8 cellular contexts compared by ENCODE assay signal in genomic region chr11:133945087-133945974, GRCh38. TPM values are rescaled to one million over a fixed set of nuclear protein-coding genes. Genes with fewer than 3 reads are reported as not detected.
A peak's percentile ranks its signal among the peaks of the same experiment; 100 is the strongest.
DNase-seq lines count a peak whose midpoint lies in the region; ATAC-seq, FAIRE-seq and TF ChIP-seq lines count a peak whose summit lies in the region.

No MANE protein-coding gene starts in this region.

- FAIRE-seq in RCC 7860 (lab: Jason Lieb, UNC) = no peak

- TF ChIP-seq CTCF in HEK293 (tag by site-specific recombination; IDR thresholded peaks at IDR 0.05) (no peak), esophagus squamous epithelium (IDR thresholded peaks at IDR 0.05) (no peak)

- no peaks in the 10 kb centered on the region for H3K9me3 ChIP-seq in HEK293 (ENCODE audit: control insufficient read depth, insufficient read depth, low read depth, low read length)
- no peaks in the 10 kb centered on the region for H3K9me3 ChIP-seq in esophagus squamous epithelium
- no peaks in the 10 kb centered on the region for H3K9me3 ChIP-seq in SJCRH30 (replicated peaks)

- peak; percentile 91 for DNase-seq in activated CD8-positive, alpha-beta memory T cell treated with anti-CD3 and anti-CD28 coated beads for 24 hours
- no peak for DNase-seq in esophagus squamous epithelium (lab: John Stamatoyannopoulos, UW)
- peak; percentile 64 to 72 for DNase-seq in stimulated activated CD4-positive, alpha-beta T cell treated with anti-CD3 and anti-CD28 coated beads, Interleukin-2, amount 100 ng/mL, for 48 hours
- DNase-seq in left colon = no peak
- no peak for DNase-seq in SJCRH30
- no peak for DNase-seq in RCC 7860 (ENCODE audit: low spot score)

- 12 to 16% methylated on average over 17 to 18 of the region's 27 CpGs for WGBS in esophagus squamous epithelium, 2 donors

- H3K4me1 ChIP-seq in HEK293 (ENCODE audit: control insufficient read depth, insufficient read depth, low read length) = peaks cover 3% of the 10 kb centered on the region
- peaks cover 26 to 55% (median 27%) of the 10 kb centered on the region in 3 donors for H3K4me1 ChIP-seq in esophagus squamous epithelium
- no peaks in the 10 kb centered on the region for H3K4me1 ChIP-seq in SJCRH30

- intact Hi-C loops in esophagus squamous epithelium (cut with DNase I) (no loop called here), left colon (cut with DNase I, micrococcal nuclease) (loop anchor here in 1 of 2 donors (5.0 kb wide), 1 partner anchor 87 kb away; no protein-coding TSS in a partner anchor)

- H3K4me3 ChIP-seq in HEK293 (ENCODE audit: low read depth, low read length) = no peak overlapping the region
- H3K4me3 ChIP-seq in esophagus squamous epithelium = peak overlapping the region in 3 of 4 donors; percentile 6 to 34 (median 20)
- H3K4me3 ChIP-seq in SJCRH30 = no peak overlapping the region

- TF ChIP-seq POLR2A in esophagus squamous epithelium (IDR thresholded peaks at IDR 0.05) = no peak

- no peak overlapping the region for H3K27ac ChIP-seq in HEK293 (ENCODE audit: extremely low read depth, low read depth, low read length)
- peak overlapping the region; percentile 3 to 82 (median 39) for H3K27ac ChIP-seq in esophagus squamous epithelium
- H3K27ac ChIP-seq in SJCRH30 = no peak overlapping the region

- H3K36me3 ChIP-seq in HEK293 (ENCODE audit: control insufficient read depth in 2 of 2, insufficient read depth in 1 of 2, low read length in 2 of 2) (peaks cover 0 to 12% of the 10 kb centered on the region in 2 experiments; a peak in 1 of 3 replicates), esophagus squamous epithelium (no peaks in the 10 kb centered on the region), SJCRH30 (no peaks in the 10 kb centered on the region)

- POLR2A ChIA-PET in HEK293 (lab: Yijun Ruan, JAX) = no interaction called here

- ATAC-seq in left colon = no peak
- ATAC-seq in GM19455 (IDR thresholded peaks at IDR 0.05; ENCODE audit: unreplicated experiment) = no peak

- CTCF ChIA-PET in HEK293 (lab: Yijun Ruan, JAX) = interaction anchor here (0.6 to 4.4 kb wide), 3 partner anchors 12 to 1004 kb away, joined by 3 to 19 read pairs (median 3); no protein-coding TSS in a partner anchor

- H3K27me3 ChIP-seq in esophagus squamous epithelium (peaks cover 0 to 42% (median 1%) of the 10 kb centered on the region in 4 donors), SJCRH30 (peaks cover 10% of the 10 kb centered on the region)

TF ChIP-seq in HEK293, 187 proteins besides CTCF, POLR2A, EP300 and RAD21 (continues in another document):
- TF ChIP-seq MYNN (tag by site-specific recombination; IDR thresholded peaks at IDR 0.05; ENCODE audit: borderline replicate concordance) (no peak), ZNF354C (tag by site-specific recombination; IDR thresholded peaks at IDR 0.05; ENCODE audit: borderline replicate concordance, low read depth) (no peak), ZXDB (tag by site-specific recombination; IDR thresholded peaks at IDR 0.05) (no peak), ZNF670 (tag by site-specific recombination; IDR thresholded peaks at IDR 0.05; ENCODE audit: low read depth) (no peak), ZNF626 (tag by site-specific recombination; IDR thresholded peaks at IDR 0.05) (no peak), SALL2 (tag by site-specific recombination; IDR thresholded peaks at IDR 0.05; ENCODE audit: borderline replicate concordance) (no peak), ZFHX2 (tag by site-specific recombination; conservative IDR thresholded peaks at IDR 0.05) (peak; percentile 92), KLF1 (tag by site-specific recombination; IDR thresholded peaks at IDR 0.05) (0 out of 2 replicates have a peak, but pooled peaks have one; percentile 20), ZNF830 (tag by site-specific recombination; IDR thresholded peaks at IDR 0.05; ENCODE audit: low read depth) (no peak), ZNF132 (tag by site-specific recombination; IDR thresholded peaks at IDR 0.05; ENCODE audit: borderline replicate concordance) (no peak), GLI2 (tag by site-specific recombination; IDR thresholded peaks at IDR 0.05; ENCODE audit: borderline replicate concordance, low read depth) (no peak), ZNF560 (tag by site-specific recombination; IDR thresholded peaks at IDR 0.05; ENCODE audit: borderline replicate concordance) (no peak), ZFP69B (tag by site-specific recombination; IDR thresholded peaks at IDR 0.05) (no peak), ZIC2 (tag by site-specific recombination; IDR thresholded peaks at IDR 0.05) (no peak), ZNF571 (tag by site-specific recombination; IDR thresholded peaks at IDR 0.05) (no peak), ZNF677 (tag by site-specific recombination; IDR thresholded peaks at IDR 0.05) (no peak), ZNF274 (IDR thresholded peaks at IDR 0.05; ENCODE audit: low read length) (no peak), ZNF274 (tag by site-specific recombination; IDR thresholded peaks at IDR 0.05; ENCODE audit: borderline replicate concordance) (no peak), HOXD13 (CRISPR knock-in tag; IDR thresholded peaks at IDR 0.05; ENCODE audit: borderline replicate concordance) (no peak), KLF17 (tag by site-specific recombination; IDR thresholded peaks at IDR 0.05) (peak; percentile 96), ZBTB8A (tag by site-specific recombination; IDR thresholded peaks at IDR 0.05) (no peak), ZSCAN4 (tag by site-specific recombination; IDR thresholded peaks at IDR 0.05) (no peak), ZNF214 (tag by site-specific recombination; IDR thresholded peaks at IDR 0.05; ENCODE audit: borderline replicate concordance) (no peak), ZNF114 (tag by site-specific recombination; IDR thresholded peaks at IDR 0.05) (no peak), SP7 (tag by site-specific recombination; IDR thresholded peaks at IDR 0.05) (no peak), ZNF549 (tag by site-specific recombination; IDR thresholded peaks at IDR 0.05) (no peak)
- TF ChIP-seq, protein P1, sequence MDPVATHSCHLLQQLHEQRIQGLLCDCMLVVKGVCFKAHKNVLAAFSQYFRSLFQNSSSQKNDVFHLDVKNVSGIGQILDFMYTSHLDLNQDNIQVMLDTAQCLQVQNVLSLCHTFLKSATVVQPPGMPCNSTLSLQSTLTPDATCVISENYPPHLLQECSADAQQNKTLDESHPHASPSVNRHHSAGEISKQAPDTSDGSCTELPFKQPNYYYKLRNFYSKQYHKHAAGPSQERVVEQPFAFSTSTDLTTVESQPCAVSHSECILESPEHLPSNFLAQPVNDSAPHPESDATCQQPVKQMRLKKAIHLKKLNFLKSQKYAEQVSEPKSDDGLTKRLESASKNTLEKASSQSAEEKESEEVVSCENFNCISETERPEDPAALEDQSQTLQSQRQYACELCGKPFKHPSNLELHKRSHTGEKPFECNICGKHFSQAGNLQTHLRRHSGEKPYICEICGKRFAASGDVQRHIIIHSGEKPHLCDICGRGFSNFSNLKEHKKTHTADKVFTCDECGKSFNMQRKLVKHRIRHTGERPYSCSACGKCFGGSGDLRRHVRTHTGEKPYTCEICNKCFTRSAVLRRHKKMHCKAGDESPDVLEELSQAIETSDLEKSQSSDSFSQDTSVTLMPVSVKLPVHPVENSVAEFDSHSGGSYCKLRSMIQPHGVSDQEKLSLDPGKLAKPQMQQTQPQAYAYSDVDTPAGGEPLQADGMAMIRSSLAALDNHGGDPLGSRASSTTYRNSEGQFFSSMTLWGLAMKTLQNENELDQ (tag by site-specific recombination; IDR thresholded peaks at IDR 0.05; ENCODE audit: low read depth) = no peak
- TF ChIP-seq, protein P2, sequence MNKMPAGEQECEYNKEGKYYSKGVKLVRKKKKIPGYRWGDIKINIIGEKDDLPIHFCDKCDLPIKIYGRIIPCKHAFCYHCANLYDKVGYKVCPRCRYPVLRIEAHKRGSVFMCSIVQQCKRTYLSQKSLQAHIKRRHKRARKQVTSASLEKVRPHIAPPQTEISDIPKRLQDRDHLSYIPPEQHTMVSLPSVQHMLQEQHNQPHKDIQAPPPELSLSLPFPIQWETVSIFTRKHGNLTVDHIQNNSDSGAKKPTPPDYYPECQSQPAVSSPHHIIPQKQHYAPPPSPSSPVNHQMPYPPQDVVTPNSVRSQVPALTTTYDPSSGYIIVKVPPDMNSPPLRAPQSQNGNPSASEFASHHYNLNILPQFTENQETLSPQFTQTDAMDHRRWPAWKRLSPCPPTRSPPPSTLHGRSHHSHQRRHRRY (tag by site-specific recombination; IDR thresholded peaks at IDR 0.05) = no peak
- TF ChIP-seq, protein P3, sequence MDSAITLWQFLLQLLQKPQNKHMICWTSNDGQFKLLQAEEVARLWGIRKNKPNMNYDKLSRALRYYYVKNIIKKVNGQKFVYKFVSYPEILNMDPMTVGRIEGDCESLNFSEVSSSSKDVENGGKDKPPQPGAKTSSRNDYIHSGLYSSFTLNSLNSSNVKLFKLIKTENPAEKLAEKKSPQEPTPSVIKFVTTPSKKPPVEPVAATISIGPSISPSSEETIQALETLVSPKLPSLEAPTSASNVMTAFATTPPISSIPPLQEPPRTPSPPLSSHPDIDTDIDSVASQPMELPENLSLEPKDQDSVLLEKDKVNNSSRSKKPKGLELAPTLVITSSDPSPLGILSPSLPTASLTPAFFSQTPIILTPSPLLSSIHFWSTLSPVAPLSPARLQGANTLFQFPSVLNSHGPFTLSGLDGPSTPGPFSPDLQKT (IDR thresholded peaks at IDR 0.05; ENCODE audit: borderline replicate concordance, low read depth, low read length) = no peak

RNA-seq across cellular contexts. Expression of gene IGSF9B, which starts 11.4 kb away (rescaled TPM):
- total RNA-seq in esophagus squamous epithelium (1 to 10 TPM; 1.1 to 4.8 (median 1.8) TPM), left colon (1 to 10 TPM; 2.3 to 4.4 TPM)
- total RNA-seq in SJCRH30 (2014; rRNA removed; shearing (Covaris generic)) = not detected in 2 replicates

Comparison
In these comparisons a context has a peak if more than half of its experiments do, and no peak if none do; other contexts are left out.
1. H3K27ac ChIP-seq: peak in esophagus squamous epithelium (4 of 4); none in HEK293 (single experiment) and SJCRH30 (single experiment).
2. H3K4me3 ChIP-seq: peak in esophagus squamous epithelium (3 of 4); none in HEK293 (single experiment) and SJCRH30 (single experiment).
3. DNase-seq: peak in activated CD8-positive, alpha-beta memory T cell treated with anti-CD3 and anti-CD28 coated beads for 24 hours (single experiment) and stimulated activated CD4-positive, alpha-beta T cell treated with anti-CD3 and anti-CD28 coated beads, Interleukin-2, amount 100 ng/mL, for 48 hours (2 of 2); none in esophagus squamous epithelium (single experiment), left colon (0 of 2), SJCRH30 (0 of 2) and RCC 7860 (single experiment).